Comparison of ENCODE assay signal across 2 cellular contexts in the genomic region with DNA sequence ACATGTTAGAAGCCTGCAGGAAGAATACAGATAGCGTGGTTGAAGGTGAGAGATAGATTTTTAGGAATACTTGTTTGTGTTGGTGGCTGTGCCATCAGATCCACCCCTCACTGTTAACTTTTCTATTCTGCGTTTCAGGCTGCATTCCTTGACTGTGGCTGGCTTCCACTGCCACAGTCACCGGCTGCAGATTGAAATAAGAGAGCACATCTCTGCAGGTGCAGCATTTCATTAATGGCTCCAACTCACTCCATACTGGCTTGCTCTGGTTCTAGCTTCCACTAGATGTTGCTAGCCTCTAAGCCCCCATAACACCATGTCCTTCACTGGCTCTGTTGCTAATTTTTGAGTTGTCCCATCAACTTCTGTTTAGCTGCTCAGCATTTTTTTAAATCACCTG.
TF ChIP-seq lines count a peak whose summit lies in the region.

No MANE protein-coding gene starts in this region.

TF ChIP-seq in GM23338, 12 proteins besides CTCF, POLR2A, EP300 and RAD21 (continues in another document):
- TF ChIP-seq STAT1 (IDR thresholded peaks at IDR 0.05; ENCODE audit: unreplicated experiment): no peak
- TF ChIP-seq, protein P1, sequence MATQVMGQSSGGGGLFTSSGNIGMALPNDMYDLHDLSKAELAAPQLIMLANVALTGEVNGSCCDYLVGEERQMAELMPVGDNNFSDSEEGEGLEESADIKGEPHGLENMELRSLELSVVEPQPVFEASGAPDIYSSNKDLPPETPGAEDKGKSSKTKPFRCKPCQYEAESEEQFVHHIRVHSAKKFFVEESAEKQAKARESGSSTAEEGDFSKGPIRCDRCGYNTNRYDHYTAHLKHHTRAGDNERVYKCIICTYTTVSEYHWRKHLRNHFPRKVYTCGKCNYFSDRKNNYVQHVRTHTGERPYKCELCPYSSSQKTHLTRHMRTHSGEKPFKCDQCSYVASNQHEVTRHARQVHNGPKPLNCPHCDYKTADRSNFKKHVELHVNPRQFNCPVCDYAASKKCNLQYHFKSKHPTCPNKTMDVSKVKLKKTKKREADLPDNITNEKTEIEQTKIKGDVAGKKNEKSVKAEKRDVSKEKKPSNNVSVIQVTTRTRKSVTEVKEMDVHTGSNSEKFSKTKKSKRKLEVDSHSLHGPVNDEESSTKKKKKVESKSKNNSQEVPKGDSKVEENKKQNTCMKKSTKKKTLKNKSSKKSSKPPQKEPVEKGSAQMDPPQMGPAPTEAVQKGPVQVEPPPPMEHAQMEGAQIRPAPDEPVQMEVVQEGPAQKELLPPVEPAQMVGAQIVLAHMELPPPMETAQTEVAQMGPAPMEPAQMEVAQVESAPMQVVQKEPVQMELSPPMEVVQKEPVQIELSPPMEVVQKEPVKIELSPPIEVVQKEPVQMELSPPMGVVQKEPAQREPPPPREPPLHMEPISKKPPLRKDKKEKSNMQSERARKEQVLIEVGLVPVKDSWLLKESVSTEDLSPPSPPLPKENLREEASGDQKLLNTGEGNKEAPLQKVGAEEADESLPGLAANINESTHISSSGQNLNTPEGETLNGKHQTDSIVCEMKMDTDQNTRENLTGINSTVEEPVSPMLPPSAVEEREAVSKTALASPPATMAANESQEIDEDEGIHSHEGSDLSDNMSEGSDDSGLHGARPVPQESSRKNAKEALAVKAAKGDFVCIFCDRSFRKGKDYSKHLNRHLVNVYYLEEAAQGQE (IDR thresholded peaks at IDR 0.05; ENCODE audit: unreplicated experiment): no peak
- no peak for TF ChIP-seq CREB1 (CRISPR knock-in tag; IDR thresholded peaks at IDR 0.05; ENCODE audit: low read depth)
- TF ChIP-seq, protein P2, sequence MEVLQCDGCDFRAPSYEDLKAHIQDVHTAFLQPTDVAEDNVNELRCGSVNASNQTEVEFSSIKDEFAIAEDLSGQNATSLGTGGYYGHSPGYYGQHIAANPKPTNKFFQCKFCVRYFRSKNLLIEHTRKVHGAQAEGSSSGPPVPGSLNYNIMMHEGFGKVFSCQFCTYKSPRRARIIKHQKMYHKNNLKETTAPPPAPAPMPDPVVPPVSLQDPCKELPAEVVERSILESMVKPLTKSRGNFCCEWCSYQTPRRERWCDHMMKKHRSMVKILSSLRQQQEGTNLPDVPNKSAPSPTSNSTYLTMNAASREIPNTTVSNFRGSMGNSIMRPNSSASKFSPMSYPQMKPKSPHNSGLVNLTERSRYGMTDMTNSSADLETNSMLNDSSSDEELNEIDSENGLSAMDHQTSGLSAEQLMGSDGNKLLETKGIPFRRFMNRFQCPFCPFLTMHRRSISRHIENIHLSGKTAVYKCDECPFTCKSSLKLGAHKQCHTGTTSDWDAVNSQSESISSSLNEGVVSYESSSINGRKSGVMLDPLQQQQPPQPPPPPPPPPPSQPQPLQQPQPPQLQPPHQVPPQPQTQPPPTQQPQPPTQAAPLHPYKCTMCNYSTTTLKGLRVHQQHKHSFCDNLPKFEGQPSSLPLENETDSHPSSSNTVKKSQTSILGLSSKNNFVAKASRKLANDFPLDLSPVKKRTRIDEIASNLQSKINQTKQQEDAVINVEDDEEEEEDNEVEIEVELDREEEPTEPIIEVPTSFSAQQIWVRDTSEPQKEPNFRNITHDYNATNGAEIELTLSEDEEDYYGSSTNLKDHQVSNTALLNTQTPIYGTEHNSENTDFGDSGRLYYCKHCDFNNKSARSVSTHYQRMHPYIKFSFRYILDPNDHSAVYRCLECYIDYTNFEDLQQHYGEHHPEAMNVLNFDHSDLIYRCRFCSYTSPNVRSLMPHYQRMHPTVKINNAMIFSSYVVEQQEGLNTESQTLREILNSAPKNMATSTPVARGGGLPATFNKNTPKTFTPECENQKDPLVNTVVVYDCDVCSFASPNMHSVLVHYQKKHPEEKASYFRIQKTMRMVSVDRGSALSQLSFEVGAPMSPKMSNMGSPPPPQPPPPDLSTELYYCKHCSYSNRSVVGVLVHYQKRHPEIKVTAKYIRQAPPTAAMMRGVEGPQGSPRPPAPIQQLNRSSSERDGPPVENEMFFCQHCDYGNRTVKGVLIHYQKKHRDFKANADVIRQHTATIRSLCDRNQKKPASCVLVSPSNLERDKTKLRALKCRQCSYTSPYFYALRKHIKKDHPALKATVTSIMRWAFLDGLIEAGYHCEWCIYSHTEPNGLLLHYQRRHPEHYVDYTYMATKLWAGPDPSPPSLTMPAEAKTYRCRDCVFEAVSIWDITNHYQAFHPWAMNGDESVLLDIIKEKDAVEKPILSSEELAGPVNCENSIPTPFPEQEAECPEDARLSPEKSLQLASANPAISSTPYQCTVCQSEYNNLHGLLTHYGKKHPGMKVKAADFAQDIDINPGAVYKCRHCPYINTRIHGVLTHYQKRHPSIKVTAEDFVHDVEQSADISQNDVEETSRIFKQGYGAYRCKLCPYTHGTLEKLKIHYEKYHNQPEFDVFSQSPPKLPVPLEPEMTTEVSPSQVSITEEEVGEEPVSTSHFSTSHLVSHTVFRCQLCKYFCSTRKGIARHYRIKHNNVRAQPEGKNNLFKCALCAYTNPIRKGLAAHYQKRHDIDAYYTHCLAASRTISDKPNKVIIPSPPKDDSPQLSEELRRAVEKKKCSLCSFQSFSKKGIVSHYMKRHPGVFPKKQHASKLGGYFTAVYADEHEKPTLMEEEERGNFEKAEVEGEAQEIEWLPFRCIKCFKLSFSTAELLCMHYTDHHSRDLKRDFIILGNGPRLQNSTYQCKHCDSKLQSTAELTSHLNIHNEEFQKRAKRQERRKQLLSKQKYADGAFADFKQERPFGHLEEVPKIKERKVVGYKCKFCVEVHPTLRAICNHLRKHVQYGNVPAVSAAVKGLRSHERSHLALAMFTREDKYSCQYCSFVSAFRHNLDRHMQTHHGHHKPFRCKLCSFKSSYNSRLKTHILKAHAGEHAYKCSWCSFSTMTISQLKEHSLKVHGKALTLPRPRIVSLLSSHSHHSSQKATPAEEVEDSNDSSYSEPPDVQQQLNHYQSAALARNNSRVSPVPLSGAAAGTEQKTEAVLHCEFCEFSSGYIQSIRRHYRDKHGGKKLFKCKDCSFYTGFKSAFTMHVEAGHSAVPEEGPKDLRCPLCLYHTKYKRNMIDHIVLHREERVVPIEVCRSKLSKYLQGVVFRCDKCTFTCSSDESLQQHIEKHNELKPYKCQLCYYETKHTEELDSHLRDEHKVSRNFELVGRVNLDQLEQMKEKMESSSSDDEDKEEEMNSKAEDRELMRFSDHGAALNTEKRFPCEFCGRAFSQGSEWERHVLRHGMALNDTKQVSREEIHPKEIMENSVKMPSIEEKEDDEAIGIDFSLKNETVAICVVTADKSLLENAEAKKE (CRISPR knock-in tag; IDR thresholded peaks at IDR 0.05): no peak; the same call in 1 of the 2 replicates
- no peak for TF ChIP-seq POLR2AphosphoS5 (IDR thresholded peaks at IDR 0.05; ENCODE audit: low read depth)
- no peak for TF ChIP-seq ZNF331 (CRISPR knock-in tag; IDR thresholded peaks at IDR 0.05; ENCODE audit: low read depth)
- TF ChIP-seq NANOG (IDR thresholded peaks at IDR 0.05; ENCODE audit: borderline replicate concordance): no peak
- TF ChIP-seq, protein P3, sequence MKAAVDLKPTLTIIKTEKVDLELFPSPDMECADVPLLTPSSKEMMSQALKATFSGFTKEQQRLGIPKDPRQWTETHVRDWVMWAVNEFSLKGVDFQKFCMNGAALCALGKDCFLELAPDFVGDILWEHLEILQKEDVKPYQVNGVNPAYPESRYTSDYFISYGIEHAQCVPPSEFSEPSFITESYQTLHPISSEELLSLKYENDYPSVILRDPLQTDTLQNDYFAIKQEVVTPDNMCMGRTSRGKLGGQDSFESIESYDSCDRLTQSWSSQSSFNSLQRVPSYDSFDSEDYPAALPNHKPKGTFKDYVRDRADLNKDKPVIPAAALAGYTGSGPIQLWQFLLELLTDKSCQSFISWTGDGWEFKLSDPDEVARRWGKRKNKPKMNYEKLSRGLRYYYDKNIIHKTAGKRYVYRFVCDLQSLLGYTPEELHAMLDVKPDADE (IDR thresholded peaks at IDR 0.05): no peak
- TF ChIP-seq EZH2phosphoT487 (IDR thresholded peaks at IDR 0.05; ENCODE audit: unreplicated experiment): no peak
- TF ChIP-seq EZH2 (IDR thresholded peaks at IDR 0.05; ENCODE audit: low read depth, unreplicated experiment): no peak

TF ChIP-seq in WTC11, 78 proteins besides CTCF, POLR2A, EP300 and RAD21:
- TF ChIP-seq OVOL2 (CRISPR knock-in tag; IDR thresholded peaks at IDR 0.05; ENCODE audit: borderline replicate concordance): no peak
